Comparison of ENCODE assay signal across 7 cellular contexts in genomic region chr10:12656518-12657142, GRCh38.
DNase-seq lines count a peak whose midpoint lies in the region; ATAC-seq, FAIRE-seq and TF ChIP-seq lines count a peak whose summit lies in the region.

No MANE protein-coding gene starts in this region.

- TF ChIP-seq CTCF in endothelial cell (IDR thresholded peaks at IDR 0.05; ENCODE audit: unreplicated experiment) = peak; percentile 53
- peak; percentile 45 for TF ChIP-seq CTCF in nephron progenitor cell (IDR thresholded peaks at IDR 0.05)

- H3K4me3 Mint-ChIP-seq in endothelial cell (ENCODE audit: unreplicated experiment) (no peak overlapping the region), nephron progenitor cell (no peak overlapping the region)

- in situ Hi-C loops in KBM-7 (cut with MboI; ENCODE audit: low pct_unique_long_range_greater_than_20kb, low sequenced_read_pairs) = loop anchor here (25.0 kb wide), 1 partner anchor 394 kb away; no protein-coding TSS in a partner anchor

- peaks cover 6% of the 10 kb centered on the region for H3K9me3 Mint-ChIP-seq in endothelial cell (ENCODE audit: unreplicated experiment)
- H3K9me3 Mint-ChIP-seq in nephron progenitor cell = peaks cover 37% of the 10 kb centered on the region

- H3K27ac Mint-ChIP-seq in endothelial cell (ENCODE audit: unreplicated experiment) (no peak overlapping the region), nephron progenitor cell (no peak overlapping the region)

- H3K27me3 Mint-ChIP-seq in endothelial cell (ENCODE audit: unreplicated experiment) (no peaks in the 10 kb centered on the region), nephron progenitor cell (ENCODE audit: low read depth, poor library complexity) (peaks cover 13% of the 10 kb centered on the region)

- H3K4me1 Mint-ChIP-seq in endothelial cell (ENCODE audit: unreplicated experiment) = no peaks in the 10 kb centered on the region
- no peaks in the 10 kb centered on the region for H3K4me1 Mint-ChIP-seq in nephron progenitor cell

- H3K36me3 Mint-ChIP-seq in endothelial cell (ENCODE audit: low read depth, unreplicated experiment) (no peaks in the 10 kb centered on the region), nephron progenitor cell (ENCODE audit: low read depth) (peaks cover 7% of the 10 kb centered on the region)

- peak; percentile 96 for FAIRE-seq in G401.6 (lab: Jason Lieb, UNC)

- peak; percentile 71 for DNase-seq in KBM-7
- peak; percentile 51 for DNase-seq in RPMI8226
- DNase-seq in endothelial cell (ENCODE audit: low spot score) = no peak
- no peak for DNase-seq in nephron progenitor cell

- ATAC-seq in GM21390 (IDR thresholded peaks at IDR 0.05; ENCODE audit: unreplicated experiment) (no peak), HG03520 (IDR thresholded peaks at IDR 0.05; ENCODE audit: unreplicated experiment) (no peak)

Comparison
In these comparisons a context has a peak if more than half of its experiments do, and no peak if none do; other contexts are left out.
1. DNase-seq: peak in KBM-7 (single experiment) and RPMI8226 (single experiment); none in endothelial cell (single experiment) and nephron progenitor cell (single experiment).